ENCODE assay signal across 20 cellular contexts in genomic region chr16:13391337-13391736, GRCh38.
"Had no signal": no experiment of that assay in that cellular context is flagged by ENCODE, and none has a peak within 500 bp of the region (broad histone marks: within the 10 kb centered on the region; RNA-seq: fewer than 3 reads in every experiment).

No MANE protein-coding gene starts in this region.

- H3K4me1 ChIP-seq: gastroesophageal sphincter, left ventricle myocardium inferior, suprapubic skin, vagina had no signal

- H3K27ac ChIP-seq: cardiac muscle cell, gastroesophageal sphincter, left ventricle myocardium inferior, suprapubic skin, vagina, WERI-Rb-1 had no signal

- H3K36me3 ChIP-seq: cardiac muscle cell, gastroesophageal sphincter, left ventricle myocardium inferior, suprapubic skin, vagina, WERI-Rb-1 had no signal

- H3K4me3 ChIP-seq: cardiac muscle cell, gastroesophageal sphincter, left ventricle myocardium inferior, suprapubic skin, vagina had no signal

- DNase-seq: activated CD4-positive, alpha-beta T cell treated with anti-CD3 and anti-CD28 coated beads, Interleukin-2, amount 50 U/mL, for 48 hours; activated naive CD4-positive, alpha-beta T cell; activated naive CD8-positive, alpha-beta T cell treated with anti-CD3 and anti-CD28 coated beads for 36 hours; amniotic stem cell; effector CD8-positive, alpha-beta T cell; immature natural killer cell; kidney glomerular epithelial cell; left ventricle myocardium inferior; mammary epithelial cell; nephron progenitor cell; nucleus accumbens; right cardiac atrium; stimulated activated CD4-positive, alpha-beta T cell treated with anti-CD3 and anti-CD28 coated beads, Interleukin-2, amount 100 ng/mL, for 24 hours; stimulated activated naive CD8-positive, alpha-beta T cell treated with anti-CD3 and anti-CD28 coated beads, Interleukin-15, amount 100 ng/mL, for 72 hours; trophoblast cell; WERI-Rb-1 had no signal

- H3K27me3 ChIP-seq: gastroesophageal sphincter, suprapubic skin, vagina had no signal

- H3K9me3 ChIP-seq: suprapubic skin, vagina had no signal
